13 cellular contexts compared by ENCODE assay signal in genomic region chr5:141485305-141486055, GRCh38. TPM values are rescaled to one million over a fixed set of nuclear protein-coding genes. Genes with fewer than 3 reads are reported as not detected.
DNase-seq lines count a peak whose midpoint lies in the region; ATAC-seq and TF ChIP-seq lines count a peak whose summit lies in the region.
"Had no signal": no experiment of that assay in that cellular context is flagged by ENCODE, and none has a peak within 500 bp of the region (broad histone marks: within the 10 kb centered on the region; RNA-seq: fewer than 3 reads in every experiment).

No MANE protein-coding gene starts in this region.

- H3K36me3 ChIP-seq in GM23248 (ENCODE audit: low read depth) = no peaks in the 10 kb centered on the region
- no peaks in the 10 kb centered on the region for H3K36me3 ChIP-seq in OCI-LY1 (ENCODE audit: insufficient read depth, low read length)
- H3K36me3 ChIP-seq in ovary = no peaks in the 10 kb centered on the region

- H3K9ac ChIP-seq in GM23248 = peak overlapping the region; percentile 49
- H3K9ac ChIP-seq in OCI-LY1 (ENCODE audit: low read length) = peak overlapping the region; percentile 4; the same call in 1 of the 2 replicates
- H3K9ac ChIP-seq: KMS-11 had no signal

- H3K4me1 Mint-ChIP-seq in T-helper 17 cell = peaks cover 2% of the 10 kb centered on the region

- H3K27ac Mint-ChIP-seq in T-helper 17 cell = no peak overlapping the region

- H3K4me2 ChIP-seq in GM23248 (ENCODE audit: unreplicated experiment) (peak overlapping the region; percentile 86), OCI-LY1 (ENCODE audit: low read length) (peak overlapping the region; percentile 63)
- H3K4me2 ChIP-seq: KMS-11 had no signal

- no peak overlapping the region for H2AFZ ChIP-seq in GM23248
- no peak overlapping the region for H2AFZ ChIP-seq in OCI-LY1 (ENCODE audit: low read length)

- H3K79me2 ChIP-seq in GM23248 (ENCODE audit: insufficient read depth) (peaks cover 86% of the 10 kb centered on the region), OCI-LY1 (ENCODE audit: insufficient read depth, low read length) (no peaks in the 10 kb centered on the region)

- DNase-seq in GM23248 (peak; percentile 33), fibroblast of mammary gland (ENCODE audit: low read depth) (no peak), ovary (peak in 2 of 5 donors; percentile 24 to 34), RPMI8226 (no peak), T-helper 17 cell (no peak)
- DNase-seq: activated gamma-delta T cell; stimulated activated CD4-positive, alpha-beta T cell treated with anti-CD3 and anti-CD28 coated beads, Interleukin-4, amount 100 ng/mL, for 1 hour had no signal

- H3K27me3 ChIP-seq in GM23248 (replicated peaks; ENCODE audit: insufficient read depth) = no peaks in the 10 kb centered on the region
- H3K27me3 ChIP-seq in OCI-LY1 (ENCODE audit: insufficient read depth, low read length) = peaks cover 4% of the 10 kb centered on the region; the same call in 1 of the 2 replicates
- no peaks in the 10 kb centered on the region for H3K27me3 ChIP-seq in ovary

- H3K9me3 ChIP-seq in GM23248 (ENCODE audit: low read depth) (no peaks in the 10 kb centered on the region), OCI-LY1 (ENCODE audit: low read length) (no peaks in the 10 kb centered on the region), ovary (no peaks in the 10 kb centered on the region), T-helper 17 cell (ENCODE audit: control insufficient read depth, low read length, poor library complexity, severe bottlenecking) (no peaks in the 10 kb centered on the region)

- no peaks in the 10 kb centered on the region for H3K36me3 Mint-ChIP-seq in T-helper 17 cell (ENCODE audit: low read depth)

- H3K27me3 Mint-ChIP-seq in T-helper 17 cell = peaks cover 96% of the 10 kb centered on the region

- no peaks in the 10 kb centered on the region for H3K9me2 ChIP-seq in GM23248 (ENCODE audit: insufficient read depth)
- H3K9me2 ChIP-seq in OCI-LY1 (ENCODE audit: low read depth, low read length) = no peaks in the 10 kb centered on the region

- ATAC-seq in HG03196 (IDR thresholded peaks at IDR 0.05; ENCODE audit: unreplicated experiment) (no peak), HG03095 (IDR thresholded peaks at IDR 0.05; ENCODE audit: unreplicated experiment) (no peak), T-helper 17 cell (no peak)
- ATAC-seq: HCT116 had no signal

- intact Hi-C loops in ovary (cut with DNase I) = no loop called here

- H3K4me3 ChIP-seq in GM23248 (peak overlapping the region; percentile 67), OCI-LY1 (ENCODE audit: low read depth, low read length, poor library complexity, severe bottlenecking) (peak overlapping the region; percentile 51), fibroblast of mammary gland (ENCODE audit: control insufficient read depth, low read depth, low read length) (peak overlapping the region; percentile 22), ovary (peak overlapping the region; percentile 34)

- in situ Hi-C loops in GM23248 (cut with MboI) = no loop called here

- H3F3A ChIP-seq in GM23248 (ENCODE audit: insufficient read depth) (peaks cover 32% of the 10 kb centered on the region), OCI-LY1 (ENCODE audit: insufficient read depth, low read length) (no peaks in the 10 kb centered on the region)

- no peak for TF ChIP-seq POLR2A in ovary (IDR thresholded peaks at IDR 0.05)

- peaks cover 40% of the 10 kb centered on the region for H3K4me1 ChIP-seq in GM23248 (ENCODE audit: insufficient read depth)
- peaks cover 14% of the 10 kb centered on the region for H3K4me1 ChIP-seq in OCI-LY1 (ENCODE audit: insufficient read depth, low read length, severe bottlenecking)
- no peaks in the 10 kb centered on the region for H3K4me1 ChIP-seq in ovary (ENCODE audit: insufficient read depth)

- WGBS in GM23248 (ENCODE audit: low coverage in 1 of 2, low lambda C conversion rate in 2 of 2, missing lambda C conversion rate in 2 of 2), 2 experiments = 49 to 54% methylated on average over 39 of the region's 39 CpGs
- WGBS in ovary, 3 donors = 57 to 70% (median 57%) methylated on average over 39 of the region's 39 CpGs

- H4K20me1 ChIP-seq in GM23248 (ENCODE audit: insufficient read depth) = 0 out of 2 replicates have a peak, but pooled peaks cover 3% of the 10 kb centered on the region
- no peaks in the 10 kb centered on the region for H4K20me1 ChIP-seq in OCI-LY1 (ENCODE audit: insufficient read depth, low read length)

- no peak overlapping the region for H3K4me3 Mint-ChIP-seq in T-helper 17 cell

- H3K27ac ChIP-seq in GM23248 (no peak overlapping the region), OCI-LY1 (ENCODE audit: low read depth, low read length, poor library complexity, severe bottlenecking) (no peak overlapping the region), ovary (no peak overlapping the region)
- H3K27ac ChIP-seq: KMS-11 had no signal

- TF ChIP-seq CTCF in OCI-LY1 (IDR thresholded peaks at IDR 0.05; ENCODE audit: low read length) (no peak), fibroblast of mammary gland (conservative IDR thresholded peaks at IDR 0.05; ENCODE audit: control insufficient read depth, insufficient read depth, low read depth, low read length) (no peak), ovary (IDR thresholded peaks at IDR 0.05) (no peak)

- no peak for TF ChIP-seq EP300 in ovary (IDR thresholded peaks at IDR 0.05)

RNA-seq across cellular contexts. Expression of gene PCDHGC4, which starts 0.7 kb away (rescaled TPM):
- 0.38 and 0.54 TPM in 2 replicates for total RNA-seq in GM23248 (2014; rRNA removed; shearing (Covaris generic))
- polyA plus RNA-seq in GM23248 (2016; fragmentation: Nextera tagmentation; extraction: Ambion mirVana) (0.11 and 0.16 TPM in 2 replicates), ovary (under 1 TPM; 0.22 to 0.32 TPM)
- total RNA-seq in ovary (1 to 10 TPM; 1.0 to 4.5 (median 2.4) TPM), T-helper 17 cell (not detected)
- total RNA-seq: SK-MEL-5 had no signal

RNA-seq across cellular contexts. Expression of gene PCDHGC5, which starts 3.4 kb away (rescaled TPM):
- 2.2 and 3.2 TPM in 2 replicates for total RNA-seq in GM23248 (2014; rRNA removed; shearing (Covaris generic))
- 1.8 and 2.5 TPM in 2 replicates for polyA plus RNA-seq in GM23248 (2016; fragmentation: Nextera tagmentation; extraction: Ambion mirVana)
- 1 to 10 TPM; 1.4 to 3.5 (median 2.0) TPM for total RNA-seq in ovary
- polyA plus RNA-seq in ovary = under 1 TPM; 0.19 to 0.48 TPM
- not detected for total RNA-seq in T-helper 17 cell

RNA-seq across cellular contexts. Expression of gene PCDHGC3, which starts 9.7 kb away (rescaled TPM):
- total RNA-seq in GM23248 (2014; rRNA removed; shearing (Covaris generic)) = 44.6 and 53.1 TPM in 2 replicates
- polyA plus RNA-seq in GM23248 (2016; fragmentation: Nextera tagmentation; extraction: Ambion mirVana) (74.4 and 77.4 TPM in 2 replicates), ovary (10 to 100 TPM; 63.1 to 92.9 TPM)
- total RNA-seq in ovary (10 to 100 TPM; 19.6 to 85.3 (median 67.7) TPM), T-helper 17 cell (not detected)

RNA-seq across cellular contexts. Expression of gene PCDHGA12, which starts 55.2 kb away (rescaled TPM):
- 8.6 and 10.9 TPM in 2 replicates for total RNA-seq in GM23248 (2014; rRNA removed; shearing (Covaris generic))
- polyA plus RNA-seq in GM23248 (2016; fragmentation: Nextera tagmentation; extraction: Ambion mirVana) = 6.7 and 8.5 TPM in 2 replicates
- total RNA-seq in ovary = 10 to 100 TPM in 1 of 7 donors, 1 to 10 TPM in 6; 6.0 to 10.4 (median 8.2) TPM
- polyA plus RNA-seq in ovary = 1 to 10 TPM; 2.0 to 4.5 TPM
- not detected for total RNA-seq in T-helper 17 cell

Comparison
In these comparisons a context has a peak if more than half of its experiments do, and no peak if none do; other contexts are left out.
1. RNA of gene PCDHGC3, which starts 9.7 kb away (total RNA-seq): 19.6 to 85.3 TPM in ovary and 44.6 to 53.1 TPM in GM23248; not detected in T-helper 17 cell; every median in the first group is over 10 times any median in the second.
2. Peak in every context shown above with its lines, with median percentiles within 50 percentile points of each other: H3K4me3 ChIP-seq.